In genomic region chr1:247007511-247008405, GRCh38 we compare ENCODE assay signal across 1 cellular context.
TF ChIP-seq lines count a peak whose summit lies in the region.

ZNF695 (minus strand) TSS chr1:247008057; CDS start chr1:247007908, 149 bp downstream.

TF ChIP-seq in SK-N-SH, 30 proteins besides CTCF, POLR2A, EP300 and RAD21 (continued from another document):
- TF ChIP-seq FOSL2 (IDR thresholded peaks at IDR 0.05; ENCODE audit: borderline replicate concordance, low read depth) (no peak), RXRA (IDR thresholded peaks at IDR 0.05; ENCODE audit: borderline replicate concordance, low read depth) (no peak), YY1 (IDR thresholded peaks at IDR 0.05; ENCODE audit: low read depth) (no peak), SIN3A (IDR thresholded peaks at IDR 0.05; ENCODE audit: borderline replicate concordance, low read depth, low read length) (peak; percentile 92), NFIC (IDR thresholded peaks at IDR 0.05; ENCODE audit: borderline replicate concordance) (no peak), CHD2 (IDR thresholded peaks at IDR 0.05; ENCODE audit: low read length, partially characterized antibody) (peak; percentile 88), SMC3 (IDR thresholded peaks at IDR 0.05; ENCODE audit: low read depth, low read length) (no peak), MXI1 (IDR thresholded peaks at IDR 0.05; ENCODE audit: low read depth, low read length) (peak; percentile 85), FOXJ3 (CRISPR knock-in tag; IDR thresholded peaks at IDR 0.05) (no peak), MAX (IDR thresholded peaks at IDR 0.05; ENCODE audit: low read depth) (peak; percentile 79), TAF1 (IDR thresholded peaks at IDR 0.05; ENCODE audit: borderline replicate concordance, low read depth, low read length) (peak; percentile 70; the same call in 1 of the 2 replicates), NRF1 (IDR thresholded peaks at IDR 0.05; ENCODE audit: low read depth, low read length) (no peak), MEF2A (IDR thresholded peaks at IDR 0.05; ENCODE audit: borderline replicate concordance, low read depth) (no peak)
- TF ChIP-seq, protein P1, sequence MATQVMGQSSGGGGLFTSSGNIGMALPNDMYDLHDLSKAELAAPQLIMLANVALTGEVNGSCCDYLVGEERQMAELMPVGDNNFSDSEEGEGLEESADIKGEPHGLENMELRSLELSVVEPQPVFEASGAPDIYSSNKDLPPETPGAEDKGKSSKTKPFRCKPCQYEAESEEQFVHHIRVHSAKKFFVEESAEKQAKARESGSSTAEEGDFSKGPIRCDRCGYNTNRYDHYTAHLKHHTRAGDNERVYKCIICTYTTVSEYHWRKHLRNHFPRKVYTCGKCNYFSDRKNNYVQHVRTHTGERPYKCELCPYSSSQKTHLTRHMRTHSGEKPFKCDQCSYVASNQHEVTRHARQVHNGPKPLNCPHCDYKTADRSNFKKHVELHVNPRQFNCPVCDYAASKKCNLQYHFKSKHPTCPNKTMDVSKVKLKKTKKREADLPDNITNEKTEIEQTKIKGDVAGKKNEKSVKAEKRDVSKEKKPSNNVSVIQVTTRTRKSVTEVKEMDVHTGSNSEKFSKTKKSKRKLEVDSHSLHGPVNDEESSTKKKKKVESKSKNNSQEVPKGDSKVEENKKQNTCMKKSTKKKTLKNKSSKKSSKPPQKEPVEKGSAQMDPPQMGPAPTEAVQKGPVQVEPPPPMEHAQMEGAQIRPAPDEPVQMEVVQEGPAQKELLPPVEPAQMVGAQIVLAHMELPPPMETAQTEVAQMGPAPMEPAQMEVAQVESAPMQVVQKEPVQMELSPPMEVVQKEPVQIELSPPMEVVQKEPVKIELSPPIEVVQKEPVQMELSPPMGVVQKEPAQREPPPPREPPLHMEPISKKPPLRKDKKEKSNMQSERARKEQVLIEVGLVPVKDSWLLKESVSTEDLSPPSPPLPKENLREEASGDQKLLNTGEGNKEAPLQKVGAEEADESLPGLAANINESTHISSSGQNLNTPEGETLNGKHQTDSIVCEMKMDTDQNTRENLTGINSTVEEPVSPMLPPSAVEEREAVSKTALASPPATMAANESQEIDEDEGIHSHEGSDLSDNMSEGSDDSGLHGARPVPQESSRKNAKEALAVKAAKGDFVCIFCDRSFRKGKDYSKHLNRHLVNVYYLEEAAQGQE (IDR thresholded peaks at IDR 0.05; ENCODE audit: low read depth, low read length): no peak
